In genomic region chr5:32507738-32508434, GRCh38 we compare ENCODE assay signal across 13 cellular contexts.
DNase-seq lines count a peak whose midpoint lies in the region; ATAC-seq and TF ChIP-seq lines count a peak whose summit lies in the region.
"Had no signal": no experiment of that assay in that cellular context is flagged by ENCODE, and none has a peak within 500 bp of the region (broad histone marks: within the 10 kb centered on the region; RNA-seq: fewer than 3 reads in every experiment).

No MANE protein-coding gene starts in this region.

- peaks cover 17% of the 10 kb centered on the region for H3K4me1 Mint-ChIP-seq in activated T-cell treated with anti-CD3 and anti-CD28 coated beads, Interleukin-2, amount 50 U/mL, for 24 hours (ENCODE audit: low read depth)

- no peaks in the 10 kb centered on the region for H3K27me3 ChIP-seq in gastroesophageal sphincter
- no peaks in the 10 kb centered on the region for H3K27me3 ChIP-seq in subcutaneous abdominal adipose tissue (ENCODE audit: control insufficient read depth in 5 of 5, insufficient read depth in 4 of 5, low read length in 5 of 5)

- no peak for TF ChIP-seq POLR2A in gastroesophageal sphincter (IDR thresholded peaks at IDR 0.05)

- H3K36me3 Mint-ChIP-seq in activated T-cell treated with anti-CD3 and anti-CD28 coated beads, Interleukin-2, amount 50 U/mL, for 24 hours (ENCODE audit: low read depth) = no peaks in the 10 kb centered on the region

- H3K4me1 ChIP-seq in gastroesophageal sphincter (peaks cover 0 to 40% (median 25%) of the 10 kb centered on the region in 3 donors), subcutaneous abdominal adipose tissue (ENCODE audit: control insufficient read depth in 5 of 5, insufficient read depth in 5 of 5, low read length in 5 of 5) (peaks cover 12 to 49% (median 40%) of the 10 kb centered on the region in 5 donors)

- H3K27me3 Mint-ChIP-seq in activated T-cell treated with anti-CD3 and anti-CD28 coated beads, Interleukin-2, amount 50 U/mL, for 24 hours = no peaks in the 10 kb centered on the region

- H3K27ac Mint-ChIP-seq in activated T-cell treated with anti-CD3 and anti-CD28 coated beads, Interleukin-2, amount 50 U/mL, for 24 hours = no peak overlapping the region
- H3K27ac Mint-ChIP-seq: activated B cell treated with CpG ODN at 0.5 μM for 24 hours had no signal

- intact Hi-C loops in posterior vena cava (cut with DNase I) = no loop called here

- 38 to 70% methylated on average over 5 to 6 of the region's 7 CpGs for WGBS in gastroesophageal sphincter (ENCODE audit: low coverage in 1 of 2), 2 donors

- TF ChIP-seq CTCF in HFF-Myc (IDR thresholded peaks at IDR 0.05; ENCODE audit: low read depth, low read length, missing control alignments) = no peak
- TF ChIP-seq CTCF in VCaP (conservative IDR thresholded peaks at IDR 0.05) = no peak
- TF ChIP-seq CTCF in gastroesophageal sphincter (IDR thresholded peaks at IDR 0.05) = no peak

- H3K4me3 ChIP-seq in HFF-Myc (replicated peaks; ENCODE audit: low read depth, low read length) (no peak overlapping the region), gastroesophageal sphincter (no peak overlapping the region), subcutaneous abdominal adipose tissue (ENCODE audit: low read depth in 1 of 5, low read length in 5 of 5) (no peak overlapping the region)
- H3K4me3 ChIP-seq: K562 had no signal

- no peak overlapping the region for H3K4me3 Mint-ChIP-seq in activated T-cell treated with anti-CD3 and anti-CD28 coated beads, Interleukin-2, amount 50 U/mL, for 24 hours
- H3K4me3 Mint-ChIP-seq: activated B cell treated with CpG ODN at 0.5 μM for 24 hours had no signal

- DNase-seq in HFF-Myc (ENCODE audit: extremely low read depth, low read depth) (peak; percentile 76), iPS-NIHi11 (ENCODE audit: low spot score) (no peak), posterior vena cava (ENCODE audit: low spot score) (no peak)
- DNase-seq in activated T-cell treated with anti-CD3 and anti-CD28 coated beads, Interleukin-2, amount 50 U/mL, for 24 hours = no peak
- no peak for DNase-seq in stimulated activated CD8-positive, alpha-beta memory T cell treated with anti-CD3 and anti-CD28 coated beads, Interleukin-4, amount 100 ng/mL, for 48 hours
- DNase-seq: activated B cell treated with CpG ODN at 0.5 μM for 24 hours; activated effector memory CD4-positive, alpha-beta T cell treated with anti-CD3 and anti-CD28 coated beads, Interleukin-2, amount 50 U/mL, for 16 hours; GOT3; SHP77 had no signal

- peak overlapping the region in 1 of 5 donors; percentile 60 for H3K9ac ChIP-seq in subcutaneous abdominal adipose tissue (ENCODE audit: low read length in 5 of 5)

- no peak for TF ChIP-seq EP300 in gastroesophageal sphincter (IDR thresholded peaks at IDR 0.05)

- H3K9me3 ChIP-seq in gastroesophageal sphincter (no peaks in the 10 kb centered on the region), subcutaneous abdominal adipose tissue (ENCODE audit: control insufficient read depth in 5 of 5, low read length in 5 of 5) (no peaks in the 10 kb centered on the region)

- H3K36me3 ChIP-seq in gastroesophageal sphincter (no peaks in the 10 kb centered on the region), subcutaneous abdominal adipose tissue (ENCODE audit: control insufficient read depth in 5 of 5, insufficient read depth in 5 of 5, low read length in 5 of 5) (no peaks in the 10 kb centered on the region)

- peak; percentile 71 for ATAC-seq in gastroesophageal sphincter
- ATAC-seq: K562 had no signal

- H3K9me3 Mint-ChIP-seq in activated T-cell treated with anti-CD3 and anti-CD28 coated beads, Interleukin-2, amount 50 U/mL, for 24 hours = no peaks in the 10 kb centered on the region
- H3K9me3 Mint-ChIP-seq: activated B cell treated with CpG ODN at 0.5 μM for 24 hours had no signal

- H3K27ac ChIP-seq in VCaP = peak overlapping the region; percentile 53
- H3K27ac ChIP-seq in gastroesophageal sphincter = peak overlapping the region in 3 of 4 donors; percentile 40 to 54 (median 54)
- peak overlapping the region; percentile 51 for H3K27ac ChIP-seq in subcutaneous abdominal adipose tissue (ENCODE audit: low read depth, low read length)
